ENCODE assay signal across 11 cellular contexts in the genomic region with DNA sequence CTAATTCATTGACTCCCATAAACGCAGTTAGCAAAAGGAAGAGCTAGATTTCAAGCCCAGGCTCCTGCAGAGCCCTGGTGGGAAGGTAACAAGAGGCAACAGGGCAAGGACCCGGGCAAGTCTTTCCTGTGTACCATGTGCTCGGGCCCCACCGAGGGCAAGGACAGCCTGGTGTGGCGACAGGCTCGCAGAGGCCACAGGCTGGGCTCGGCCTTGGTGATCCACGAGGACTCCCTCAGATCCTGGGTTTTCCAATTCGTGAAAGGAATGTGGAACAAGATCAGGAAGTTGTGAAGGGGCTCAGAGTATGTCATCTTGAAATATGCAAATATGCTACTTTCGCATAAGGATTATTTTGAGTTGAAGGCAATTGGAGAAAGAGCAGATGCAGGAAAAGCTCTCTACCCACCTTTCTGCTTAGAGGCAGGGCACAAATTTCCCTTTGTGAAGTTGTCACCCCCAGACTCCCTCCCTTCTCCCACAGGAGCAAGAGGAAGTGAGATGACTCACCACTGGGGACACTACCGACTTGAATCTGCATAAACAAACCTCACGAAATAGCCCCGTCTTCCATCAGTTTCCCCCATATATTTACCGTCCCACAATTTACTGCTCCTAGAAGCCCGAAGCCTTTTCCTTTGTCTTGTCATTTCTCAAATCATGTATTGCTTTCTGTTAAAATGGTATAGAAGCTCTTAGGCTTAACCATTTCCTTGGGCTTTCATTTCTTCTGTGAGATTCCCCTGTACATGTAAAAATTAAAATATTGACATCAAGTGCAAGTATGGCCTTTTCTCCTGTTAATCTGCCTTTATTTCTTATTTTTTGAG.
DNase-seq lines count a peak whose midpoint lies in the region; ATAC-seq, FAIRE-seq and TF ChIP-seq lines count a peak whose summit lies in the region.
"Had no signal": no experiment of that assay in that cellular context is flagged by ENCODE, and none has a peak within 500 bp of the region (broad histone marks: within the 10 kb centered on the region; RNA-seq: fewer than 3 reads in every experiment).

No MANE protein-coding gene starts in this region.

- CTCF ChIA-PET in A549 (lab: Yijun Ruan, JAX): interaction anchor here (0.7 to 1.7 kb wide), 4 partner anchors 11 to 394 kb away, joined by 3 to 6 read pairs (median 4); no protein-coding TSS in a partner anchor

- peak overlapping the region; percentile 47 for H3K9ac ChIP-seq in iPS-15b (ENCODE audit: low read depth, low read length)

- no peak for TF ChIP-seq RAD21 in A549 (conservative IDR thresholded peaks at IDR 0.05 in 1 of 2, IDR thresholded peaks at IDR 0.05 in 1 of 2)

- TF ChIP-seq CTCF in A549 (IDR thresholded peaks at IDR 0.05) (no peak), GM13976 (IDR thresholded peaks at IDR 0.05; ENCODE audit: borderline replicate concordance, control extremely low read depth, extremely low read depth, insufficient read depth, missing control alignments) (no peak)

- POLR2A ChIA-PET in A549 (lab: Yijun Ruan, JAX): no interaction called here

- in situ Hi-C loops in GM13976 (cut with MboI; ENCODE audit: low sequenced_read_pairs, unreplicated experiment): no loop called here

- TF ChIP-seq POLR2A in A549 (IDR thresholded peaks at IDR 0.05; ENCODE audit: low read length): no peak

- peak overlapping the region; percentile 63 for H3K4me2 ChIP-seq in A549

- peak; percentile 72 to 78; a peak in 5 of 6 replicates for ATAC-seq in A549
- ATAC-seq in GM19463 (IDR thresholded peaks at IDR 0.05; ENCODE audit: unreplicated experiment): no peak

- TF ChIP-seq EP300 in A549 (IDR thresholded peaks at IDR 0.05): no peak

- peak; percentile 29 to 70 for DNase-seq in A549 (ENCODE audit: low read depth in 1 of 2, low spot score in 1 of 2)
- DNase-seq in GM13976 (ENCODE audit: low spot score): peak; percentile 55
- peak; percentile 69 to 79 for DNase-seq in SJSA1 (ENCODE audit: low read depth in 1 of 2, low spot score in 2 of 2)
- no peak for DNase-seq in activated CD4-positive, alpha-beta T cell treated with anti-CD3 and anti-CD28 coated beads for 4 hours
- no peak for DNase-seq in T-helper 2 cell
- DNase-seq in NOMO-1 (lab: John Stamatoyannopoulos, UW; ENCODE audit: unreplicated experiment in 2 of 2): no peak
- DNase-seq: heart left ventricle, NCI-H1694, small intestine had no signal

- H3K27ac ChIP-seq in A549 (peak overlapping the region; percentile 32 to 87; a peak in 5 of 6 replicates), SJSA1 (peak overlapping the region; percentile 69)
- H3K27ac ChIP-seq: heart left ventricle had no signal

- H3K27me3 ChIP-seq in SJSA1 (replicated peaks): no peaks in the 10 kb centered on the region
- no peaks in the 10 kb centered on the region for H3K27me3 ChIP-seq in iPS-15b (ENCODE audit: control insufficient read depth, insufficient read depth, low read length)
- H3K27me3 ChIP-seq: heart left ventricle had no signal

- FAIRE-seq in A549 (lab: Jason Lieb, UNC): no peak
- FAIRE-seq: small intestine had no signal

- WGBS in A549 (ENCODE audit: missing lambda C conversion rate): 25% methylated on average over 12 of the region's 15 CpGs

- peaks cover 21% of the 10 kb centered on the region for H3K4me1 ChIP-seq in A549
- H3K4me1 ChIP-seq in SJSA1 (replicated peaks): peaks cover 33% of the 10 kb centered on the region
- peaks cover 53% of the 10 kb centered on the region for H3K4me1 ChIP-seq in iPS-15b (ENCODE audit: control insufficient read depth, insufficient read depth, low read length)

- H3K9me3 ChIP-seq in A549: no peaks in the 10 kb centered on the region
- H3K9me3 ChIP-seq in SJSA1 (replicated peaks): no peaks in the 10 kb centered on the region
- no peaks in the 10 kb centered on the region for H3K9me3 ChIP-seq in iPS-15b (ENCODE audit: control insufficient read depth, insufficient read depth, low read length)
- H3K9me3 ChIP-seq: heart left ventricle had no signal

- H3K36me3 ChIP-seq in SJSA1: no peaks in the 10 kb centered on the region
- no peaks in the 10 kb centered on the region for H3K36me3 ChIP-seq in iPS-15b (ENCODE audit: control insufficient read depth, insufficient read depth, low read length)
- H3K36me3 ChIP-seq: heart left ventricle had no signal

- H3K4me3 ChIP-seq in A549 (no peak overlapping the region), SJSA1 (no peak overlapping the region), iPS-15b (ENCODE audit: low read depth, low read length) (no peak overlapping the region)
- H3K4me3 ChIP-seq: heart left ventricle had no signal

TF ChIP-seq in A549, 52 proteins besides CTCF, POLR2A, EP300 and RAD21:
- TF ChIP-seq RARB (CRISPR knock-in tag; IDR thresholded peaks at IDR 0.05) (no peak), MYC (IDR thresholded peaks at IDR 0.05; ENCODE audit: borderline replicate concordance, low read length) (no peak), NR3C1 (IDR thresholded peaks at IDR 0.05) (no peak), ZFP36 (IDR thresholded peaks at IDR 0.05; ENCODE audit: borderline replicate concordance, partially characterized antibody) (no peak), RCOR1 (IDR thresholded peaks at IDR 0.05; ENCODE audit: low read depth, low read length) (no peak), FOSL2 (IDR thresholded peaks at IDR 0.05) (peak; percentile 19; the same call in 1 of the 2 replicates), FOSL2 (CRISPR knock-in tag; IDR thresholded peaks at IDR 0.05) (peak; percentile 70), TFCP2L1 (CRISPR knock-in tag; IDR thresholded peaks at IDR 0.05) (no peak), HEYL (CRISPR knock-in tag; IDR thresholded peaks at IDR 0.05) (no peak)
- TF ChIP-seq, protein P1, sequence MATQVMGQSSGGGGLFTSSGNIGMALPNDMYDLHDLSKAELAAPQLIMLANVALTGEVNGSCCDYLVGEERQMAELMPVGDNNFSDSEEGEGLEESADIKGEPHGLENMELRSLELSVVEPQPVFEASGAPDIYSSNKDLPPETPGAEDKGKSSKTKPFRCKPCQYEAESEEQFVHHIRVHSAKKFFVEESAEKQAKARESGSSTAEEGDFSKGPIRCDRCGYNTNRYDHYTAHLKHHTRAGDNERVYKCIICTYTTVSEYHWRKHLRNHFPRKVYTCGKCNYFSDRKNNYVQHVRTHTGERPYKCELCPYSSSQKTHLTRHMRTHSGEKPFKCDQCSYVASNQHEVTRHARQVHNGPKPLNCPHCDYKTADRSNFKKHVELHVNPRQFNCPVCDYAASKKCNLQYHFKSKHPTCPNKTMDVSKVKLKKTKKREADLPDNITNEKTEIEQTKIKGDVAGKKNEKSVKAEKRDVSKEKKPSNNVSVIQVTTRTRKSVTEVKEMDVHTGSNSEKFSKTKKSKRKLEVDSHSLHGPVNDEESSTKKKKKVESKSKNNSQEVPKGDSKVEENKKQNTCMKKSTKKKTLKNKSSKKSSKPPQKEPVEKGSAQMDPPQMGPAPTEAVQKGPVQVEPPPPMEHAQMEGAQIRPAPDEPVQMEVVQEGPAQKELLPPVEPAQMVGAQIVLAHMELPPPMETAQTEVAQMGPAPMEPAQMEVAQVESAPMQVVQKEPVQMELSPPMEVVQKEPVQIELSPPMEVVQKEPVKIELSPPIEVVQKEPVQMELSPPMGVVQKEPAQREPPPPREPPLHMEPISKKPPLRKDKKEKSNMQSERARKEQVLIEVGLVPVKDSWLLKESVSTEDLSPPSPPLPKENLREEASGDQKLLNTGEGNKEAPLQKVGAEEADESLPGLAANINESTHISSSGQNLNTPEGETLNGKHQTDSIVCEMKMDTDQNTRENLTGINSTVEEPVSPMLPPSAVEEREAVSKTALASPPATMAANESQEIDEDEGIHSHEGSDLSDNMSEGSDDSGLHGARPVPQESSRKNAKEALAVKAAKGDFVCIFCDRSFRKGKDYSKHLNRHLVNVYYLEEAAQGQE (IDR thresholded peaks at IDR 0.05): no peak
- TF ChIP-seq, protein P2, sequence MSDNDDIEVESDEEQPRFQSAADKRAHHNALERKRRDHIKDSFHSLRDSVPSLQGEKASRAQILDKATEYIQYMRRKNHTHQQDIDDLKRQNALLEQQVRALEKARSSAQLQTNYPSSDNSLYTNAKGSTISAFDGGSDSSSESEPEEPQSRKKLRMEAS (IDR thresholded peaks at IDR 0.05): peak; percentile 14; the same call in 1 of the 2 replicates
TF ChIP-seq in A549: peak in this region for 2.

Comparison
In these comparisons a context has a peak if more than half of its experiments do, and no peak if none do; other contexts are left out.
1. DNase-seq: peak in A549 (2 of 2), GM13976 (single experiment) and SJSA1 (2 of 2); none in activated CD4-positive, alpha-beta T cell treated with anti-CD3 and anti-CD28 coated beads for 4 hours (0 of 2), T-helper 2 cell (0 of 5) and NOMO-1 (0 of 2).